ENCODE assay signal across 1 cellular context in genomic region chr10:103265712-103266329, GRCh38.
TF ChIP-seq lines count a peak whose summit lies in the region.

No MANE protein-coding gene starts in this region.

TF ChIP-seq in K562, 482 proteins besides CTCF, POLR2A, EP300 and RAD21 (continued from another document and continues in another):
- TF ChIP-seq STAT6 (CRISPR knock-in tag; IDR thresholded peaks at IDR 0.05), result no peak
- peak; percentile 95 for TF ChIP-seq EHMT2 (IDR thresholded peaks at IDR 0.05)
- no peak for TF ChIP-seq ZNF518B (CRISPR knock-in tag; IDR thresholded peaks at IDR 0.05)
- TF ChIP-seq ZNF239 (CRISPR knock-in tag; IDR thresholded peaks at IDR 0.05), result no peak
- TF ChIP-seq GABPB1 (CRISPR knock-in tag; IDR thresholded peaks at IDR 0.05), result no peak
- no peak for TF ChIP-seq TAF9B (IDR thresholded peaks at IDR 0.05; ENCODE audit: partially characterized antibody)
- peak; percentile 56; the same call in 1 of the 2 replicates for TF ChIP-seq NCOA1 (IDR thresholded peaks at IDR 0.05; ENCODE audit: low read depth)
- TF ChIP-seq ATF2 (CRISPR knock-in tag; IDR thresholded peaks at IDR 0.05), result no peak
- no peak for TF ChIP-seq DMBX1 (CRISPR knock-in tag; IDR thresholded peaks at IDR 0.05; ENCODE audit: borderline replicate concordance)
- TF ChIP-seq RBFOX2 (IDR thresholded peaks at IDR 0.05; ENCODE audit: low read depth, low read length), result no peak
- TF ChIP-seq RBM39 (optimal IDR thresholded peaks at IDR 0.05; ENCODE audit: low read depth, low read length), result no peak
- no peak for TF ChIP-seq SOX6 (IDR thresholded peaks at IDR 0.05)
- TF ChIP-seq MYBL2 (IDR thresholded peaks at IDR 0.05; ENCODE audit: low read depth), result no peak
- TF ChIP-seq MYBL2 (CRISPR knock-in tag; IDR thresholded peaks at IDR 0.05; ENCODE audit: borderline replicate concordance), result no peak
- no peak for TF ChIP-seq POLR2G (IDR thresholded peaks at IDR 0.05; ENCODE audit: low read depth, low read length)
- TF ChIP-seq PHF21A (IDR thresholded peaks at IDR 0.05; ENCODE audit: borderline replicate concordance, low read depth), result no peak
- no peak for TF ChIP-seq E2F1 (CRISPR knock-in tag; IDR thresholded peaks at IDR 0.05)
- no peak for TF ChIP-seq ILK (tag; IDR thresholded peaks at IDR 0.05; ENCODE audit: borderline replicate concordance, low read depth)
- no peak for TF ChIP-seq ZNF512 (tag; IDR thresholded peaks at IDR 0.05)
- no peak for TF ChIP-seq RAD51 (IDR thresholded peaks at IDR 0.05; ENCODE audit: borderline replicate concordance, low read depth)
- no peak for TF ChIP-seq DPF2 (IDR thresholded peaks at IDR 0.05)
- no peak for TF ChIP-seq ZC3H11A (IDR thresholded peaks at IDR 0.05; ENCODE audit: low read depth, low read length)
- no peak for TF ChIP-seq ZNF316 (IDR thresholded peaks at IDR 0.05)
- TF ChIP-seq TEAD1 (CRISPR knock-in tag; IDR thresholded peaks at IDR 0.05), result no peak
- 0 out of 2 replicates have a peak, but pooled peaks have one; percentile 56 for TF ChIP-seq ZNF511 (CRISPR knock-in tag; IDR thresholded peaks at IDR 0.05)
- 0 out of 2 replicates have a peak, but pooled peaks have one; percentile 20 for TF ChIP-seq ZNF263 (CRISPR knock-in tag; IDR thresholded peaks at IDR 0.05; ENCODE audit: borderline replicate concordance)
- no peak for TF ChIP-seq NKRF (IDR thresholded peaks at IDR 0.05; ENCODE audit: borderline replicate concordance)
- no peak for TF ChIP-seq CHCHD3 (CRISPR knock-in tag; IDR thresholded peaks at IDR 0.05)
- TF ChIP-seq ZNF232 (CRISPR knock-in tag; IDR thresholded peaks at IDR 0.05), result no peak
- TF ChIP-seq CSDE1 (IDR thresholded peaks at IDR 0.05), result no peak
- TF ChIP-seq ZFX (CRISPR knock-in tag; IDR thresholded peaks at IDR 0.05), result no peak
- no peak for TF ChIP-seq ATF1 (CRISPR knock-in tag; IDR thresholded peaks at IDR 0.05)
- no peak for TF ChIP-seq ATF1 (tag; IDR thresholded peaks at IDR 0.05)
- peak in 1 of 2 experiments; percentile 80 for TF ChIP-seq AFF1 (IDR thresholded peaks at IDR 0.05; ENCODE audit: low read depth in 1 of 2, partially characterized antibody in 2 of 2)
- no peak for TF ChIP-seq TFAP4 (CRISPR knock-in tag; IDR thresholded peaks at IDR 0.05; ENCODE audit: borderline replicate concordance)
- no peak for TF ChIP-seq MEF2D (tag; conservative IDR thresholded peaks at IDR 0.05; ENCODE audit: low read depth)
- TF ChIP-seq CREM (IDR thresholded peaks at IDR 0.05; ENCODE audit: low read depth), result 0 out of 2 replicates have a peak, but pooled peaks have one; percentile 14
- TF ChIP-seq MIER1 (IDR thresholded peaks at IDR 0.05; ENCODE audit: low read depth), result peak; percentile 92
- TF ChIP-seq GTF2E2 (tag; IDR thresholded peaks at IDR 0.05), result no peak
- no peak for TF ChIP-seq JUND (IDR thresholded peaks at IDR 0.05; ENCODE audit: borderline replicate concordance, low read depth, low read length)
- TF ChIP-seq JUND (tag; IDR thresholded peaks at IDR 0.05; ENCODE audit: borderline replicate concordance, low read depth, low read length), result no peak
- no peak for TF ChIP-seq SMAD1 (IDR thresholded peaks at IDR 0.05; ENCODE audit: low read depth, low read length, partially characterized antibody)
- no peak for TF ChIP-seq FOXK1 (CRISPR knock-in tag; IDR thresholded peaks at IDR 0.05; ENCODE audit: borderline replicate concordance)
- TF ChIP-seq SMARCB1 (IDR thresholded peaks at IDR 0.05; ENCODE audit: insufficient read length, low read depth), result no peak
